17 cellular contexts compared by ENCODE assay signal in genomic region chr17:35972945-35973332, GRCh38. TPM values are rescaled to one million over a fixed set of nuclear protein-coding genes. Genes with fewer than 3 reads are reported as not detected.
"Had no signal": no experiment of that assay in that cellular context is flagged by ENCODE, and none has a peak within 500 bp of the region (broad histone marks: within the 10 kb centered on the region; RNA-seq: fewer than 3 reads in every experiment).

No MANE protein-coding gene starts in this region.

- H3K36me3 ChIP-seq: ovary, tibial nerve had no signal

- H3K27me3 ChIP-seq: ovary, tibial nerve had no signal

- H3K27ac ChIP-seq: coronary artery, ovary had no signal

- H3K4me2 ChIP-seq: SK-N-SH had no signal

- H3K9me2 ChIP-seq: SK-N-SH had no signal

- H3K9me3 ChIP-seq: ovary, SK-N-SH, tibial nerve had no signal

- H3K4me3 ChIP-seq: coronary artery, ovary, tibial nerve had no signal

- DNase-seq: activated B cell treated with CpG ODN at 0.5 μM for 24 hours; activated CD4-positive, alpha-beta T cell treated with anti-CD3 and anti-CD28 coated beads, Interleukin-2, amount 50 U/mL, for 1 hour; central memory CD4-positive, alpha-beta T cell; effector memory CD4-positive, alpha-beta T cell; islet precursor cell; ovary; SK-N-SH; stimulated activated CD4-positive, alpha-beta T cell treated with anti-CD3 and anti-CD28 coated beads, Interleukin-4, amount 100 ng/mL, for 4 hours; T-helper 1 cell had no signal

- H3K9ac ChIP-seq: SK-N-SH had no signal

RNA-seq across cellular contexts. Expression of gene CCL16, which starts 8.4 kb away (rescaled TPM):
- total RNA-seq: activated B cell treated with CpG ODN at 0.5 μM for 24 hours; activated T-helper 2 cell treated with anti-CD3 and anti-CD28 coated beads, Interferon-gamma antibody, Interleukin-2, Interleukin-4, amounts not matched to agents 10 μg/mL and 5 μg/mL and 100 μg/mL, durations not matched to agents 14 hours and 24 hours and 36 hours; esophagus mucosa; myocyte; neural crest cell; renal cortical epithelial cell; tibial nerve had no signal
- polyA plus RNA-seq: SK-N-SH had no signal

RNA-seq across cellular contexts. Expression of gene CCL14, which starts 13.6 kb away (rescaled TPM):
- total RNA-seq: activated B cell treated with CpG ODN at 0.5 μM for 24 hours; activated T-helper 2 cell treated with anti-CD3 and anti-CD28 coated beads, Interferon-gamma antibody, Interleukin-2, Interleukin-4, amounts not matched to agents 10 μg/mL and 5 μg/mL and 100 μg/mL, durations not matched to agents 14 hours and 24 hours and 36 hours; myocyte; neural crest cell; renal cortical epithelial cell had no signal
- polyA plus RNA-seq: SK-N-SH had no signal

RNA-seq across cellular contexts. Expression of gene CCL15, which starts 28.4 kb away (rescaled TPM):
- total RNA-seq: activated B cell treated with CpG ODN at 0.5 μM for 24 hours; activated T-helper 2 cell treated with anti-CD3 and anti-CD28 coated beads, Interferon-gamma antibody, Interleukin-2, Interleukin-4, amounts not matched to agents 10 μg/mL and 5 μg/mL and 100 μg/mL, durations not matched to agents 14 hours and 24 hours and 36 hours; lower leg skin; myocyte; neural crest cell; renal cortical epithelial cell; tibial nerve had no signal
- polyA plus RNA-seq: ovary, SK-N-SH had no signal

RNA-seq across cellular contexts. Expression of gene LYZL6, which starts 29.4 kb away (rescaled TPM):
- total RNA-seq: activated B cell treated with CpG ODN at 0.5 μM for 24 hours; activated T-helper 2 cell treated with anti-CD3 and anti-CD28 coated beads, Interferon-gamma antibody, Interleukin-2, Interleukin-4, amounts not matched to agents 10 μg/mL and 5 μg/mL and 100 μg/mL, durations not matched to agents 14 hours and 24 hours and 36 hours; esophagus mucosa; lower leg skin; myocyte; neural crest cell; ovary; renal cortical epithelial cell; tibial nerve had no signal
- polyA plus RNA-seq: ovary, SK-N-SH had no signal

RNA-seq across cellular contexts. Expression of gene RDM1, which starts 42.4 kb away (rescaled TPM):
- total RNA-seq: activated B cell treated with CpG ODN at 0.5 μM for 24 hours, lower leg skin, myocyte, ovary, tibial nerve had no signal
